ENCODE assay signal across 1 cellular context in genomic region chr10:101222247-101222531, GRCh38.
TF ChIP-seq lines count a peak whose summit lies in the region.

No MANE protein-coding gene starts in this region.

TF ChIP-seq in H1, 55 proteins besides CTCF, POLR2A, EP300 and RAD21 (continued from another document):
- no peak for TF ChIP-seq E2F6 (IDR thresholded peaks at IDR 0.05)
- no peak for TF ChIP-seq CHD2 (IDR thresholded peaks at IDR 0.05; ENCODE audit: low read length)
TF ChIP-seq in H1: peak in this region for 0.
